In the genomic region with DNA sequence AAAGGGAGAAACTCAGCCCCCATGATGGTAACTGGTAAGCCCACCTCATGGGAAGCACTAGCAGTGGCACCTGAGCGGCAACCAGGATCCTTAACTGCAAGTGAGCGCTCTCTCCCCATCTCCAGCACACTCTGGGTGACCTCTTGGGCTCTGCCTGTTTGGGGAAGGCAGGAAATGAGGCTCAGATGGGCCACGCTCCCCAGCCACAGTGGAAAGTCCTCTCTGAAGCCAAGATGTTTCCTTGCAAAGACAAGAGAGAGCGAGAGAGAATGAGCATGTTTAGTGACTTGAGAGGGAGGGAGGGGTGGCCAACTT, we compare ENCODE assay signal across 9 cellular contexts.
DNase-seq lines count a peak whose midpoint lies in the region; ATAC-seq and TF ChIP-seq lines count a peak whose summit lies in the region.
"Had no signal": no experiment of that assay in that cellular context is flagged by ENCODE, and none has a peak within 500 bp of the region (broad histone marks: within the 10 kb centered on the region; RNA-seq: fewer than 3 reads in every experiment).

No MANE protein-coding gene starts in this region.

- H3K27ac Mint-ChIP-seq in activated naive CD4-positive, alpha-beta T cell treated with anti-CD3 and anti-CD28 coated beads, Interleukin-2, amount 50 U/mL, for 24 hours = no peak overlapping the region

- peak; percentile 18 for ATAC-seq in mucosa of descending colon

- DNase-seq in activated naive CD4-positive, alpha-beta T cell treated with Interleukin-2 at 50 U/mL for 16 hours = no peak
- DNase-seq in brain microvascular endothelial cell (no peak), mucosa of descending colon (no peak), uterus (peak; percentile 34 to 38), GM19240 (ENCODE audit: insufficient read length, low spot score) (no peak), LoVo (ENCODE audit: low spot score) (no peak)
- no peak for DNase-seq in activated CD4-positive, alpha-beta T cell treated with anti-CD3 and anti-CD28 coated beads, Interleukin-2, amount 50 U/mL, for 1 hour
- DNase-seq: activated CD4-positive, CD25-positive, alpha-beta regulatory T cell treated with anti-CD3 and anti-CD28 coated beads, Interleukin-2, amount 50 U/mL, for 72 hours had no signal

- H3K4me1 ChIP-seq in mucosa of descending colon (ENCODE audit: low read depth) (no peaks in the 10 kb centered on the region), uterus (peaks cover 0 to 17% of the 10 kb centered on the region in 2 donors)

- no peaks in the 10 kb centered on the region for H3K9me3 Mint-ChIP-seq in activated naive CD4-positive, alpha-beta T cell treated with anti-CD3 and anti-CD28 coated beads, Interleukin-2, amount 50 U/mL, for 24 hours

- intact Hi-C loops in mucosa of descending colon (cut with DNase I, micrococcal nuclease) (no loop called here), uterus (cut with DNase I; ENCODE audit: low total_unique reads) (no loop called here)

- H3K36me3 Mint-ChIP-seq in activated naive CD4-positive, alpha-beta T cell treated with anti-CD3 and anti-CD28 coated beads, Interleukin-2, amount 50 U/mL, for 24 hours = no peaks in the 10 kb centered on the region

- no peaks in the 10 kb centered on the region for H3K36me3 ChIP-seq in brain microvascular endothelial cell (replicated peaks)
- H3K36me3 ChIP-seq in mucosa of descending colon (ENCODE audit: low read depth) = no peaks in the 10 kb centered on the region
- no peaks in the 10 kb centered on the region for H3K36me3 ChIP-seq in uterus

- no peak for TF ChIP-seq CTCF in brain microvascular endothelial cell (IDR thresholded peaks at IDR 0.05; ENCODE audit: low read depth, low read length, missing control alignments)
- TF ChIP-seq CTCF in mucosa of descending colon (IDR thresholded peaks at IDR 0.05) = no peak
- no peak for TF ChIP-seq CTCF in uterus (IDR thresholded peaks at IDR 0.05)

- H3K27ac ChIP-seq in brain microvascular endothelial cell = peak overlapping the region; percentile 63
- H3K27ac ChIP-seq in uterus = peak overlapping the region; percentile 51 to 62

- H3K4me3 Mint-ChIP-seq in activated naive CD4-positive, alpha-beta T cell treated with anti-CD3 and anti-CD28 coated beads, Interleukin-2, amount 50 U/mL, for 24 hours = peak overlapping the region; percentile 9

- H3K9me3 ChIP-seq in mucosa of descending colon (no peaks in the 10 kb centered on the region), uterus (no peaks in the 10 kb centered on the region)

- H3K27me3 ChIP-seq in brain microvascular endothelial cell (replicated peaks) = no peaks in the 10 kb centered on the region
- H3K27me3 ChIP-seq in uterus = no peaks in the 10 kb centered on the region

- in situ Hi-C loops in brain microvascular endothelial cell (cut with HindIII; ENCODE audit: low pct_ligation_motif_present, low sequenced_read_pairs) = no loop called here

- TF ChIP-seq POLR2A in uterus (IDR thresholded peaks at IDR 0.05) = no peak

- no peaks in the 10 kb centered on the region for H3K27me3 Mint-ChIP-seq in activated naive CD4-positive, alpha-beta T cell treated with anti-CD3 and anti-CD28 coated beads, Interleukin-2, amount 50 U/mL, for 24 hours

- H3K4me1 Mint-ChIP-seq in activated naive CD4-positive, alpha-beta T cell treated with anti-CD3 and anti-CD28 coated beads, Interleukin-2, amount 50 U/mL, for 24 hours = peaks cover 32% of the 10 kb centered on the region

- H3K4me3 ChIP-seq in brain microvascular endothelial cell (ENCODE audit: low read depth, low read length) = no peak overlapping the region
- H3K4me3 ChIP-seq in mucosa of descending colon = no peak overlapping the region
- no peak overlapping the region for H3K4me3 ChIP-seq in uterus

Comparison
In these comparisons a context has a peak if more than half of its experiments do, and no peak if none do; other contexts are left out.
1. DNase-seq: peak in uterus (2 of 2); none in activated naive CD4-positive, alpha-beta T cell treated with Interleukin-2 at 50 U/mL for 16 hours (single experiment), brain microvascular endothelial cell (single experiment), mucosa of descending colon (0 of 3), GM19240 (single experiment), LoVo (single experiment) and activated CD4-positive, alpha-beta T cell treated with anti-CD3 and anti-CD28 coated beads, Interleukin-2, amount 50 U/mL, for 1 hour (single experiment).